ENCODE assay signal across 1 cellular context in genomic region chr1:15975805-15976680, GRCh38.
TF ChIP-seq lines count a peak whose summit lies in the region.

Gene ZBTB17, minus strand, starts transcription at chr1:15976101. Its CDS starts 27,606 bp downstream, at chr1:15948495.

TF ChIP-seq in GM23338, 12 proteins besides CTCF, POLR2A, EP300 and RAD21 (continued from another document):
- no peak for TF ChIP-seq REST (IDR thresholded peaks at IDR 0.05; ENCODE audit: unreplicated experiment)
- no peak for TF ChIP-seq JUNB (IDR thresholded peaks at IDR 0.05; ENCODE audit: unreplicated experiment)
- no peak for TF ChIP-seq ZNF462 (CRISPR knock-in tag; IDR thresholded peaks at IDR 0.05)
- no peak for TF ChIP-seq ZNF331 (CRISPR knock-in tag; IDR thresholded peaks at IDR 0.05; ENCODE audit: low read depth)
- TF ChIP-seq CREB1 (CRISPR knock-in tag; IDR thresholded peaks at IDR 0.05; ENCODE audit: low read depth) = peak; percentile 80
- TF ChIP-seq NANOG (IDR thresholded peaks at IDR 0.05; ENCODE audit: borderline replicate concordance) = no peak
- peak; percentile 88 for TF ChIP-seq ETS1 (IDR thresholded peaks at IDR 0.05)
